In genomic region chr5:75043736-75044264, GRCh38 we compare ENCODE assay signal across 24 cellular contexts.
"Had no signal": no experiment of that assay in that cellular context is flagged by ENCODE, and none has a peak within 500 bp of the region (broad histone marks: within the 10 kb centered on the region; RNA-seq: fewer than 3 reads in every experiment).

No MANE protein-coding gene starts in this region.

- H3K27ac ChIP-seq: coronary artery, sigmoid colon, stomach, testis, WERI-Rb-1 had no signal

- H3K27me3 ChIP-seq: sigmoid colon, stomach, testis had no signal

- H3K4me1 Mint-ChIP-seq: stimulated activated memory B cell treated with anti-CD40 and anti-IgM and Interleukin-4, amounts not matched to agents 10 μg/mL and 1 μg/mL and 100 μg/mL, for 72 hours had no signal

- H3K4me3 Mint-ChIP-seq: activated CD4-positive, alpha-beta T cell treated with anti-CD3 and anti-CD28 coated beads, Interleukin-2, amount 10 ng/mL, durations not matched to agents 7 days and 5 days; activated CD8-positive, alpha-beta T cell treated with anti-CD3 and anti-CD28 coated beads, Interleukin-2, amount 10 ng/mL, durations not matched to agents 7 days and 5 days; activated T-helper 1 cell treated with anti-CD3 and anti-CD28 coated beads, Interleukin-12 subunit alpha, Interleukin-12 subunit beta, Interleukin-2, Interleukin-4 antibody, amounts not matched to agents 30 ng/mL and 10 ng/mL and 1 ng/mL, durations not matched to agents 14 hours and 24 hours and 36 hours; mesothelial cell of epicardium; natural killer cell treated with Interleukin-12 subunit alpha and Interleukin-12 subunit beta and Interleukin-15 and Interleukin-18, amount 100 ng/mL, for 72 hours; stimulated activated memory B cell treated with anti-CD40 and anti-IgM and Interleukin-4, amounts not matched to agents 10 μg/mL and 1 μg/mL and 100 μg/mL, for 72 hours had no signal

- H3K4me3 ChIP-seq: coronary artery, lung, sigmoid colon, smooth muscle cell, stomach, testis had no signal

- H3K36me3 Mint-ChIP-seq: natural killer cell treated with Interleukin-12 subunit alpha and Interleukin-12 subunit beta and Interleukin-15 and Interleukin-18, amount 100 ng/mL, for 72 hours; stimulated activated memory B cell treated with anti-CD40 and anti-IgM and Interleukin-4, amounts not matched to agents 10 μg/mL and 1 μg/mL and 100 μg/mL, for 72 hours had no signal

- H3K4me2 ChIP-seq: smooth muscle cell had no signal

- H3K9me3 Mint-ChIP-seq: natural killer cell treated with Interleukin-12 subunit alpha and Interleukin-12 subunit beta and Interleukin-15 and Interleukin-18, amount 100 ng/mL, for 72 hours; stimulated activated memory B cell treated with anti-CD40 and anti-IgM and Interleukin-4, amounts not matched to agents 10 μg/mL and 1 μg/mL and 100 μg/mL, for 72 hours had no signal

- ATAC-seq: activated CD8-positive, alpha-beta T cell treated with anti-CD3 and anti-CD28 coated beads, Interleukin-2, amount 10 ng/mL, durations not matched to agents 7 days and 5 days; natural killer cell treated with Interleukin-12 subunit alpha and Interleukin-12 subunit beta and Interleukin-15 and Interleukin-18, amount 100 ng/mL, for 72 hours had no signal

- H3K27ac Mint-ChIP-seq: activated CD8-positive, alpha-beta T cell treated with anti-CD3 and anti-CD28 coated beads, Interleukin-2, amount 10 ng/mL, durations not matched to agents 7 days and 5 days; activated naive CD4-positive, alpha-beta T cell treated with anti-CD3 and anti-CD28 coated beads, Interleukin-2, amount 50 U/mL, for 72 hours; activated T-helper 1 cell treated with anti-CD3 and anti-CD28 coated beads, Interleukin-12 subunit alpha, Interleukin-12 subunit beta, Interleukin-2, Interleukin-4 antibody, amounts not matched to agents 30 ng/mL and 10 ng/mL and 1 ng/mL, durations not matched to agents 14 hours and 24 hours and 36 hours; mesothelial cell of epicardium; natural killer cell treated with Interleukin-12 subunit alpha and Interleukin-12 subunit beta and Interleukin-15 and Interleukin-18, amount 100 ng/mL, for 72 hours; progenitor cell of endocrine pancreas; stimulated activated memory B cell treated with anti-CD40 and anti-IgM and Interleukin-4, amounts not matched to agents 10 μg/mL and 1 μg/mL and 100 μg/mL, for 72 hours had no signal

- H3K9me3 ChIP-seq: sigmoid colon, stomach, testis had no signal

- H3K36me3 ChIP-seq: WERI-Rb-1 had no signal

- DNase-seq: activated CD4-positive, alpha-beta T cell treated with anti-CD3 and anti-CD28 coated beads, Interleukin-2, amount 10 ng/mL, durations not matched to agents 7 days and 5 days; activated CD4-positive, CD25-positive, alpha-beta regulatory T cell treated with anti-CD3 and anti-CD28 coated beads, Interleukin-2, amount 50 U/mL, for 72 hours; activated CD8-positive, alpha-beta T cell treated with anti-CD3 and anti-CD28 coated beads, Interleukin-2, amount 10 ng/mL, durations not matched to agents 7 days and 5 days; activated gamma-delta T cell; erythroblast; foreskin fibroblast; kidney; retina; sigmoid colon; stimulated activated CD4-positive, alpha-beta T cell treated with anti-CD3 and anti-CD28 coated beads, Interleukin-15, amount 100 ng/mL, for 24 hours; stomach; T-helper 1 cell; testis; trophoblast cell; WERI-Rb-1 had no signal
